9 cellular contexts compared by ENCODE assay signal in the genomic region with DNA sequence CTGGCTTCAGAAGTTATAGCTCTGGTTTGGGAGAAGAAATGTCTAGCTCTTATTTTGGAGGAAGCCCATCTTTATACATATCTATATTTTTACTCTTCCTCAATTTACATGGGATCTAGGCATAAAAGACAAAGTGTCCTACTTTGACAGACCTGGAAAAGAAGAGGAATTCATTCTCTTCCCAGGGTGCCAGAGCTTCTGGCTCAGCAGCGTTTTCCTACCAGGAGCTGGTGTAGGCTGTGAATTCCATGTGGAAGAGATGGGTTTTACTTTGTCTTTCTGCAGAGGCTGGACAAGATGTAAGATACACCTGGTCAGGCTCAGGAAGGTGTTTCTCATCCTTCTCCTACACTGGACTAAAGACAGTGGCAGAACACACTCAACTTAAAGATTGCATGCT.
"Had no signal": no experiment of that assay in that cellular context is flagged by ENCODE, and none has a peak within 500 bp of the region (broad histone marks: within the 10 kb centered on the region; RNA-seq: fewer than 3 reads in every experiment).

No MANE protein-coding gene starts in this region.

- H3K9me3 ChIP-seq: HAP-1 had no signal

- ATAC-seq: GM23338, HCT116 had no signal

- H3K4me3 ChIP-seq: GM23248, GM23338, HAP-1 had no signal

- DNase-seq: GM23248, GOT3, H7, H9, HCEC 1CT, HFFc6 had no signal

- H2AFZ ChIP-seq: GM23248, GM23338 had no signal

- H3K9ac ChIP-seq: GM23248 had no signal

- H3K4me2 ChIP-seq: GM23338 had no signal

- H3K27ac ChIP-seq: GM23248 had no signal
